Comparison of ENCODE assay signal across 1 cellular context in the genomic region with DNA sequence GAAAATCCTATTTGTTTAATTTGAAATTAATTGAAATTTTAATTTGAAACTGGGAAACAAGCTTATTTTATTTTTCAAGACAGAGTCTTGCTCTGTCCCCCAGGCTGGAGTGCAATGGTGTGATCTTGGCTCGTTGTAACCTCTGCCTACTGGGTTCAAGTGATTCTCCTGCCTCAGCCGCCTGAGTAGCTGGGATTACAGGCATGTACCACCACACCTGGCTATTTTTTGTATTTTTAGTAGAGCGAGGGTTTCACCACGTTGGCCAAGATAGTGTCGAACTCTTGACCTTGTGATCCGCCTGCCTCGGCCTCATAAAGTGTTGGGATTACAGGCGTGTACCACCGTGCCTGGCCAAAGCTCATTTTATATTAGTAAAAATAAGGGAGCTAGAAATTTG.
TF ChIP-seq lines count a peak whose summit lies in the region.

No MANE protein-coding gene starts in this region.

TF ChIP-seq in IMR-90, 13 proteins besides CTCF, POLR2A, EP300 and RAD21 (continued from another document):
- TF ChIP-seq MAFK (IDR thresholded peaks at IDR 0.05; ENCODE audit: low read depth, low read length): no peak
- no peak for TF ChIP-seq CHD1 (IDR thresholded peaks at IDR 0.05; ENCODE audit: low read depth, low read length)
- TF ChIP-seq NFE2L2 (IDR thresholded peaks at IDR 0.05; ENCODE audit: low read depth, low read length): no peak
